9 cellular contexts compared by ENCODE assay signal in genomic region chr10:114498413-114499111, GRCh38.
DNase-seq lines count a peak whose midpoint lies in the region; ATAC-seq and TF ChIP-seq lines count a peak whose summit lies in the region.
"Had no signal": no experiment of that assay in that cellular context is flagged by ENCODE, and none has a peak within 500 bp of the region (broad histone marks: within the 10 kb centered on the region; RNA-seq: fewer than 3 reads in every experiment).

No MANE protein-coding gene starts in this region.

- peaks cover 75% of the 10 kb centered on the region for H3K79me2 ChIP-seq in Karpas-422 (ENCODE audit: low read length)

- H2AFZ ChIP-seq in Karpas-422 (ENCODE audit: low read length): no peak overlapping the region

- H3K27ac Mint-ChIP-seq in naive B cell: peak overlapping the region; percentile 96 to 99 (median 98)

- peak overlapping the region; percentile 75 for H3K4me2 ChIP-seq in Karpas-422 (ENCODE audit: low read depth, low read length, poor library complexity, severe bottlenecking)

- ATAC-seq in GM18520 (IDR thresholded peaks at IDR 0.05; ENCODE audit: unreplicated experiment): peak; percentile 49
- peak; percentile 58 for ATAC-seq in GM21723 (IDR thresholded peaks at IDR 0.05; ENCODE audit: unreplicated experiment)
- peak; percentile 49 to 52 for ATAC-seq in naive B cell (ENCODE audit: low read depth in 2 of 2)

- H3K9me3 ChIP-seq in Karpas-422 (ENCODE audit: low read length): no peaks in the 10 kb centered on the region

- H3K4me1 ChIP-seq in Karpas-422 (ENCODE audit: low read length): peaks cover 94% of the 10 kb centered on the region

- peaks cover 64 to 85% (median 75%) of the 10 kb centered on the region in 3 donors for H3K4me1 Mint-ChIP-seq in naive B cell

- no peaks in the 10 kb centered on the region for H3K27me3 Mint-ChIP-seq in naive B cell

- peak overlapping the region; percentile 99 for H3K27ac ChIP-seq in Karpas-422 (ENCODE audit: low read length)
- no peak overlapping the region for H3K27ac ChIP-seq in coronary artery

- H3K36me3 ChIP-seq in Karpas-422 (ENCODE audit: insufficient read depth, low read length): peaks cover 16% of the 10 kb centered on the region

- peak overlapping the region; percentile 64 to 89 (median 82) for H3K4me3 Mint-ChIP-seq in naive B cell

- H3K9me2 ChIP-seq in Karpas-422 (replicated peaks; ENCODE audit: insufficient read depth, low read length): no peaks in the 10 kb centered on the region

- no peaks in the 10 kb centered on the region for H3K27me3 ChIP-seq in Karpas-422 (ENCODE audit: low read length)

- H4K20me1 ChIP-seq in Karpas-422 (ENCODE audit: insufficient read depth, low read depth, low read length): no peaks in the 10 kb centered on the region

- H3K4me3 ChIP-seq in Karpas-422 (ENCODE audit: low read length): peak overlapping the region; percentile 57
- H3K4me3 ChIP-seq in coronary artery: no peak overlapping the region

- peaks cover 0 to 4% (median 0%) of the 10 kb centered on the region in 7 donors for H3K9me3 Mint-ChIP-seq in naive B cell

- peak overlapping the region; percentile 72 for H3K9ac ChIP-seq in Karpas-422 (ENCODE audit: low read length)

- peaks cover 9 to 11% of the 10 kb centered on the region in 2 donors for H3K36me3 Mint-ChIP-seq in naive B cell

- TF ChIP-seq CTCF in coronary artery (IDR thresholded peaks at IDR 0.05): no peak

- DNase-seq in Karpas-422 (peak; percentile 79), naive B cell (peak; percentile 67), coronary artery (ENCODE audit: low spot score) (no peak), Kasumi-1 (lab: John Stamatoyannopoulos, UW) (no peak), HT-29 (ENCODE audit: low spot score) (no peak), hippocampal formation (lab: John Stamatoyannopoulos, UW) (no peak)
- DNase-seq: substantia nigra had no signal

Comparison
In these comparisons a context has a peak if more than half of its experiments do, and no peak if none do; other contexts are left out.
1. DNase-seq: peak in Karpas-422 (single experiment) and naive B cell (single experiment); none in coronary artery (single experiment), Kasumi-1 (0 of 2), HT-29 (single experiment) and hippocampal formation (0 of 2).
2. Peak in every context shown above with its lines, with median percentiles within 50 percentile points of each other: ATAC-seq.